Comparison of ENCODE assay signal across 8 cellular contexts in genomic region chr5:95817430-95817829, GRCh38. TPM values are rescaled to one million over a fixed set of nuclear protein-coding genes. Genes with fewer than 3 reads are reported as not detected.
DNase-seq lines count a peak whose midpoint lies in the region; ATAC-seq and TF ChIP-seq lines count a peak whose summit lies in the region.

No MANE protein-coding gene starts in this region.

- H2AK5ac ChIP-seq in mesendoderm (ENCODE audit: low read length) = no peak overlapping the region

- no peak overlapping the region for H3K18ac ChIP-seq in mesendoderm (ENCODE audit: low read length)

- H3K79me2 ChIP-seq in mesendoderm (ENCODE audit: control insufficient read depth, insufficient read depth, low read length) = peaks cover 2% of the 10 kb centered on the region

- no peak overlapping the region for H2BK15ac ChIP-seq in mesendoderm (replicated peaks; ENCODE audit: low read depth)

- H3K56ac ChIP-seq in mesendoderm (ENCODE audit: low read length) = no peak overlapping the region

- no peak overlapping the region for H3K4ac ChIP-seq in mesendoderm (ENCODE audit: low read depth, low read length)

- no peak for TF ChIP-seq POLR2A in adrenal gland (IDR thresholded peaks at IDR 0.05)

- H3K4me2 ChIP-seq in mesendoderm (ENCODE audit: low read length) = no peak overlapping the region

- no peak overlapping the region for H3K9ac ChIP-seq in mesendoderm (ENCODE audit: low read length)

- peak overlapping the region; percentile 34 for H3K23ac ChIP-seq in mesendoderm (ENCODE audit: low read length)

- H2BK120ac ChIP-seq in mesendoderm (ENCODE audit: low read depth, low read length) = no peak overlapping the region

- TF ChIP-seq CTCF in adrenal gland (IDR thresholded peaks at IDR 0.05) (no peak), ascending aorta (IDR thresholded peaks at IDR 0.05) (no peak)

- no peak overlapping the region for H4K8ac ChIP-seq in mesendoderm (ENCODE audit: low read depth, low read length)

- ATAC-seq in GM21619 (IDR thresholded peaks at IDR 0.05; ENCODE audit: unreplicated experiment) = no peak

- no peak overlapping the region for H3K4me3 ChIP-seq in MG63
- H3K4me3 ChIP-seq in adrenal gland = peak overlapping the region in 1 of 4 donors; percentile 42
- H3K4me3 ChIP-seq in mesendoderm (ENCODE audit: low read length) = no peak overlapping the region
- peak overlapping the region in 1 of 2 donors; percentile 36 for H3K4me3 ChIP-seq in ascending aorta

- H3K36me3 ChIP-seq in MG63 (peaks cover 31% of the 10 kb centered on the region), adrenal gland (replicated peaks in 1 of 2) (peaks cover 0 to 34% of the 10 kb centered on the region in 2 donors), mesendoderm (ENCODE audit: control insufficient read depth, insufficient read depth, low read length) (peaks cover 2% of the 10 kb centered on the region), ascending aorta (peaks cover 12 to 36% of the 10 kb centered on the region in 2 donors)

- no peaks in the 10 kb centered on the region for H3K9me3 ChIP-seq in MG63
- no peaks in the 10 kb centered on the region for H3K9me3 ChIP-seq in adrenal gland (replicated peaks in 1 of 3)
- no peaks in the 10 kb centered on the region for H3K9me3 ChIP-seq in ascending aorta

- intact Hi-C loops in adrenal gland (cut with DNase I) (no loop called here), ascending aorta (cut with DNase I) (no loop called here)

- H3K79me1 ChIP-seq in mesendoderm (ENCODE audit: low read length) = peaks cover 7% of the 10 kb centered on the region

- no peak overlapping the region for H4K5ac ChIP-seq in mesendoderm (ENCODE audit: low read length)

- H2BK5ac ChIP-seq in mesendoderm (ENCODE audit: low read length) = no peak overlapping the region

- WGBS in adrenal gland, 4 donors = 24 to 45% (median 40%) methylated on average over 8 to 12 of the region's 12 CpGs
- WGBS in mesendoderm (ENCODE audit: extremely low coverage, insufficient coverage, low lambda C conversion rate) = no CpG with 5 or more reads among the region's 12 CpGs

- H3K4me1 ChIP-seq in adrenal gland (replicated peaks in 1 of 2) = peaks cover 35 to 74% of the 10 kb centered on the region in 2 donors
- no peaks in the 10 kb centered on the region for H3K4me1 ChIP-seq in mesendoderm (ENCODE audit: control insufficient read depth, low read depth, low read length)
- peaks cover 0 to 5% of the 10 kb centered on the region in 2 donors for H3K4me1 ChIP-seq in ascending aorta

- DNase-seq in A172 (ENCODE audit: low spot score) (peak; percentile 92), MG63 (peak; percentile 20), adrenal gland (peak; percentile 53 to 74 (median 70)), mesendoderm (peak; percentile 44), NCI-H524 treated with DMSO at 0.1 percent for 48 hours (lab: John Stamatoyannopoulos, UW) (no peak), ascending aorta (ENCODE audit: low spot score in 2 of 2) (no peak), SK-N-DZ (ENCODE audit: low spot score) (no peak)

- peak overlapping the region in 3 of 5 donors; percentile 11 to 60 (median 56) for H3K27ac ChIP-seq in adrenal gland
- H3K27ac ChIP-seq in mesendoderm (ENCODE audit: low read depth, low read length) = no peak overlapping the region
- H3K27ac ChIP-seq in ascending aorta = peak overlapping the region in 1 of 2 donors; percentile 16

- H3K27me3 ChIP-seq in MG63 (no peaks in the 10 kb centered on the region), adrenal gland (no peaks in the 10 kb centered on the region), mesendoderm (ENCODE audit: insufficient read depth, low read length, poor library complexity) (no peaks in the 10 kb centered on the region), ascending aorta (no peaks in the 10 kb centered on the region)

RNA-seq across cellular contexts. Expression of gene GLRX, which starts 5.1 kb away (rescaled TPM):
- 54.3 and 63.6 TPM in 2 replicates for total RNA-seq in A172 (2014; rRNA removed; shearing (Covaris generic))
- total RNA-seq in MG63 (2014; rRNA removed; shearing (Covaris generic); ENCODE audit: low replicate concordance) = 87.3 and 120 TPM in 2 replicates
- total RNA-seq in adrenal gland = 100 to 1,000 TPM in 6 of 8 donors, 10 to 100 TPM in 2; 68.1 to 236 (median 136) TPM
- 100 to 1,000 TPM in 1 of 3 donors, 10 to 100 TPM in 2; 84.8 to 279 (median 85.2) TPM for polyA plus RNA-seq in adrenal gland
- 16.8 TPM for polyA plus RNA-seq in mesendoderm (2013, experiment 1 of 2)
- 17.2 TPM for polyA plus RNA-seq in mesendoderm (2013, experiment 2 of 2)
- total RNA-seq in ascending aorta = 18.5 TPM
- 19.8 and 34.2 TPM in 2 replicates for polyA plus RNA-seq in SK-N-DZ (2014; cell fraction: cytosol; rRNA removed)
- 9.8 and 20.5 TPM in 2 replicates for polyA plus RNA-seq in SK-N-DZ (2014; cell fraction: nucleus; rRNA removed)

Comparison
In these comparisons a context has a peak if more than half of its experiments do, and no peak if none do; other contexts are left out.
1. DNase-seq: peak in A172 (single experiment), MG63 (single experiment), adrenal gland (7 of 7) and mesendoderm (single experiment); none in NCI-H524 treated with DMSO at 0.1 percent for 48 hours (single experiment), ascending aorta (0 of 2) and SK-N-DZ (single experiment).